In the genomic region with DNA sequence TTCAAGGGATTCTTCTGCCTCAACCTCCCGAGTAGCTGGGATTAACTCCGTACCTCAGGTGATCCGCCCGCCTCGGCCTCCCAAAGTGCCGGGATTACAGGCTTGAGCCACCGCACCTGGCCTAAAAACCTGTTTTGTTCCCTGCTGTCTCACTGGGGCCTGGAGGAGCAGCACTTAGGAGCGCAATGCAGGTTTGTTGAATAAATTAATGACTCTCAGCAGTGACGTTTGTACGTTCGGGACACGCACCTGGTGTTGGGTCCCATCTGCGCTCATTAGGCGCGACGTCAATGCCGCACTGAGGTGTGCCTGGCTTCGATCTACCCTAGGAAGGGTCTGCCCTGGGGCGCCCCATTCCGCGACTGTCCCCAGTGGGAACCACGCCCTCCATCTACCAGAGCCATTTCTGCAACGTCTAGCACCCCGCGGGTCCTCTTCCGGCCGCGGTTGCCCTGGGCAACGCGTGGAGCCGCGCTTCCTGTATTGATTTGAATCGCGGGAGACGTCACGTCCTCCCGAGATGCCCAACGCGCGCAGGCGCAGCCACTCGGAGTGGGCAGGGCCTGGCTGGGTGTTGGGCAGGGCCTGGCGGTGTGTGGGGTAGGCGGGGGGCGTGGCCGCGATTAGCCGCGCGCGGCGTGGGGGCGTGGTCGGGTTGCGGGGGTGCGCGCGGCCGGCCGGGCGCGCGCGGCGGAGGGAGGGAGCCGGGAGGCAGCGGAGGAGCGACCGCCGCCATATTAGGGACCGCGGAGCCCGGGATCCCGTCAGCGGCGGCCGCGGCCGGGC, we compare ENCODE assay signal across 1 cellular context.
TF ChIP-seq lines count a peak whose summit lies in the region.

A gene (plus strand): TSS at position 714 of the 786 bp plus-strand sequence. CDS start 16,679 bp downstream, outside the sequence.

TF ChIP-seq in HepG2, 621 proteins besides CTCF, POLR2A, EP300 and RAD21 (continued from another document and continues in another):
- TF ChIP-seq, protein P1, sequence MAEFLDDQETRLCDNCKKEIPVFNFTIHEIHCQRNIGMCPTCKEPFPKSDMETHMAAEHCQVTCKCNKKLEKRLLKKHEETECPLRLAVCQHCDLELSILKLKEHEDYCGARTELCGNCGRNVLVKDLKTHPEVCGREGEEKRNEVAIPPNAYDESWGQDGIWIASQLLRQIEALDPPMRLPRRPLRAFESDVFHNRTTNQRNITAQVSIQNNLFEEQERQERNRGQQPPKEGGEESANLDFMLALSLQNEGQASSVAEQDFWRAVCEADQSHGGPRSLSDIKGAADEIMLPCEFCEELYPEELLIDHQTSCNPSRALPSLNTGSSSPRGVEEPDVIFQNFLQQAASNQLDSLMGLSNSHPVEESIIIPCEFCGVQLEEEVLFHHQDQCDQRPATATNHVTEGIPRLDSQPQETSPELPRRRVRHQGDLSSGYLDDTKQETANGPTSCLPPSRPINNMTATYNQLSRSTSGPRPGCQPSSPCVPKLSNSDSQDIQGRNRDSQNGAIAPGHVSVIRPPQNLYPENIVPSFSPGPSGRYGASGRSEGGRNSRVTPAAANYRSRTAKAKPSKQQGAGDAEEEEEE (CRISPR knock-in tag; IDR thresholded peaks at IDR 0.05; ENCODE audit: borderline replicate concordance): no peak
- TF ChIP-seq, protein P2, sequence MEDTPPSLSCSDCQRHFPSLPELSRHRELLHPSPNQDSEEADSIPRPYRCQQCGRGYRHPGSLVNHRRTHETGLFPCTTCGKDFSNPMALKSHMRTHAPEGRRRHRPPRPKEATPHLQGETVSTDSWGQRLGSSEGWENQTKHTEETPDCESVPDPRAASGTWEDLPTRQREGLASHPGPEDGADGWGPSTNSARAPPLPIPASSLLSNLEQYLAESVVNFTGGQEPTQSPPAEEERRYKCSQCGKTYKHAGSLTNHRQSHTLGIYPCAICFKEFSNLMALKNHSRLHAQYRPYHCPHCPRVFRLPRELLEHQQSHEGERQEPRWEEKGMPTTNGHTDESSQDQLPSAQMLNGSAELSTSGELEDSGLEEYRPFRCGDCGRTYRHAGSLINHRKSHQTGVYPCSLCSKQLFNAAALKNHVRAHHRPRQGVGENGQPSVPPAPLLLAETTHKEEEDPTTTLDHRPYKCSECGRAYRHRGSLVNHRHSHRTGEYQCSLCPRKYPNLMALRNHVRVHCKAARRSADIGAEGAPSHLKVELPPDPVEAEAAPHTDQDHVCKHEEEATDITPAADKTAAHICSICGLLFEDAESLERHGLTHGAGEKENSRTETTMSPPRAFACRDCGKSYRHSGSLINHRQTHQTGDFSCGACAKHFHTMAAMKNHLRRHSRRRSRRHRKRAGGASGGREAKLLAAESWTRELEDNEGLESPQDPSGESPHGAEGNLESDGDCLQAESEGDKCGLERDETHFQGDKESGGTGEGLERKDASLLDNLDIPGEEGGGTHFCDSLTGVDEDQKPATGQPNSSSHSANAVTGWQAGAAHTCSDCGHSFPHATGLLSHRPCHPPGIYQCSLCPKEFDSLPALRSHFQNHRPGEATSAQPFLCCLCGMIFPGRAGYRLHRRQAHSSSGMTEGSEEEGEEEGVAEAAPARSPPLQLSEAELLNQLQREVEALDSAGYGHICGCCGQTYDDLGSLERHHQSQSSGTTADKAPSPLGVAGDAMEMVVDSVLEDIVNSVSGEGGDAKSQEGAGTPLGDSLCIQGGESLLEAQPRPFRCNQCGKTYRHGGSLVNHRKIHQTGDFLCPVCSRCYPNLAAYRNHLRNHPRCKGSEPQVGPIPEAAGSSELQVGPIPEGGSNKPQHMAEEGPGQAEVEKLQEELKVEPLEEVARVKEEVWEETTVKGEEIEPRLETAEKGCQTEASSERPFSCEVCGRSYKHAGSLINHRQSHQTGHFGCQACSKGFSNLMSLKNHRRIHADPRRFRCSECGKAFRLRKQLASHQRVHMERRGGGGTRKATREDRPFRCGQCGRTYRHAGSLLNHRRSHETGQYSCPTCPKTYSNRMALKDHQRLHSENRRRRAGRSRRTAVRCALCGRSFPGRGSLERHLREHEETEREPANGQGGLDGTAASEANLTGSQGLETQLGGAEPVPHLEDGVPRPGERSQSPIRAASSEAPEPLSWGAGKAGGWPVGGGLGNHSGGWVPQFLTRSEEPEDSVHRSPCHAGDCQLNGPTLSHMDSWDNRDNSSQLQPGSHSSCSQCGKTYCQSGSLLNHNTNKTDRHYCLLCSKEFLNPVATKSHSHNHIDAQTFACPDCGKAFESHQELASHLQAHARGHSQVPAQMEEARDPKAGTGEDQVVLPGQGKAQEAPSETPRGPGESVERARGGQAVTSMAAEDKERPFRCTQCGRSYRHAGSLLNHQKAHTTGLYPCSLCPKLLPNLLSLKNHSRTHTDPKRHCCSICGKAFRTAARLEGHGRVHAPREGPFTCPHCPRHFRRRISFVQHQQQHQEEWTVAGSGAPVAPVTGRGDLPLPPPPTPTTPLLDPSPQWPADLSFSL (CRISPR knock-in tag; IDR thresholded peaks at IDR 0.05): no peak
- TF ChIP-seq, protein P3, sequence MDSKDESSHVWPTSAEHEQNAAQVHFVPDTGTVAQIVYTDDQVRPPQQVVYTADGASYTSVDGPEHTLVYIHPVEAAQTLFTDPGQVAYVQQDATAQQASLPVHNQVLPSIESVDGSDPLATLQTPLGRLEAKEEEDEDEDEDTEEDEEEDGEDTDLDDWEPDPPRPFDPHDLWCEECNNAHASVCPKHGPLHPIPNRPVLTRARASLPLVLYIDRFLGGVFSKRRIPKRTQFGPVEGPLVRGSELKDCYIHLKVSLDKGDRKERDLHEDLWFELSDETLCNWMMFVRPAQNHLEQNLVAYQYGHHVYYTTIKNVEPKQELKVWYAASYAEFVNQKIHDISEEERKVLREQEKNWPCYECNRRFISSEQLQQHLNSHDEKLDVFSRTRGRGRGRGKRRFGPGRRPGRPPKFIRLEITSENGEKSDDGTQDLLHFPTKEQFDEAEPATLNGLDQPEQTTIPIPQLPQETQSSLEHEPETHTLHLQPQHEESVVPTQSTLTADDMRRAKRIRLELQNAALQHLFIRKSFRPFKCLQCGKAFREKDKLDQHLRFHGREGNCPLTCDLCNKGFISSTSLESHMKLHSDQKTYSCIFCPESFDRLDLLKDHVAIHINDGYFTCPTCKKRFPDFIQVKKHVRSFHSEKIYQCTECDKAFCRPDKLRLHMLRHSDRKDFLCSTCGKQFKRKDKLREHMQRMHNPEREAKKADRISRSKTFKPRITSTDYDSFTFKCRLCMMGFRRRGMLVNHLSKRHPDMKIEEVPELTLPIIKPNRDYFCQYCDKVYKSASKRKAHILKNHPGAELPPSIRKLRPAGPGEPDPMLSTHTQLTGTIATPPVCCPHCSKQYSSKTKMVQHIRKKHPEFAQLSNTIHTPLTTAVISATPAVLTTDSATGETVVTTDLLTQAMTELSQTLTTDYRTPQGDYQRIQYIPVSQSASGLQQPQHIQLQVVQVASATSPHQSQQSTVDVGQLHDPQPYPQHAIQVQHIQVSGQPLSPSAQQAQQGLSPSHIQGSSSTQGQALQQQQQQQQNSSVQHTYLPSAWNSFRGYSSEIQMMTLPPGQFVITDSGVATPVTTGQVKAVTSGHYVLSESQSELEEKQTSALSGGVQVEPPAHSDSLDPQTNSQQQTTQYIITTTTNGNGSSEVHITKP (CRISPR knock-in tag; IDR thresholded peaks at IDR 0.05; ENCODE audit: low read depth): peak; percentile 62; the same call in 1 of the 2 replicates
- TF ChIP-seq SIX4 (CRISPR knock-in tag; IDR thresholded peaks at IDR 0.05) (no peak), NFE2L2 (IDR thresholded peaks at IDR 0.05; ENCODE audit: low read length) (no peak), TAF15 (IDR thresholded peaks at IDR 0.05; ENCODE audit: low read depth, low read length, poor library complexity, severe bottlenecking) (no peak), ZNF720 (CRISPR knock-in tag; IDR thresholded peaks at IDR 0.05) (no peak), ZNF598 (CRISPR knock-in tag; IDR thresholded peaks at IDR 0.05; ENCODE audit: borderline replicate concordance) (no peak), SP4 (CRISPR knock-in tag; IDR thresholded peaks at IDR 0.05) (peak; percentile 89), ZNF317 (CRISPR knock-in tag; IDR thresholded peaks at IDR 0.05) (no peak), HOXA9 (CRISPR knock-in tag; IDR thresholded peaks at IDR 0.05; ENCODE audit: borderline replicate concordance) (no peak), ATAD3A (CRISPR knock-in tag; IDR thresholded peaks at IDR 0.05) (no peak), SYNCRIP (IDR thresholded peaks at IDR 0.05; ENCODE audit: insufficient read depth, low read depth, low read length) (no peak), PAF1 (CRISPR knock-in tag; IDR thresholded peaks at IDR 0.05) (no peak)
- TF ChIP-seq, protein P4, sequence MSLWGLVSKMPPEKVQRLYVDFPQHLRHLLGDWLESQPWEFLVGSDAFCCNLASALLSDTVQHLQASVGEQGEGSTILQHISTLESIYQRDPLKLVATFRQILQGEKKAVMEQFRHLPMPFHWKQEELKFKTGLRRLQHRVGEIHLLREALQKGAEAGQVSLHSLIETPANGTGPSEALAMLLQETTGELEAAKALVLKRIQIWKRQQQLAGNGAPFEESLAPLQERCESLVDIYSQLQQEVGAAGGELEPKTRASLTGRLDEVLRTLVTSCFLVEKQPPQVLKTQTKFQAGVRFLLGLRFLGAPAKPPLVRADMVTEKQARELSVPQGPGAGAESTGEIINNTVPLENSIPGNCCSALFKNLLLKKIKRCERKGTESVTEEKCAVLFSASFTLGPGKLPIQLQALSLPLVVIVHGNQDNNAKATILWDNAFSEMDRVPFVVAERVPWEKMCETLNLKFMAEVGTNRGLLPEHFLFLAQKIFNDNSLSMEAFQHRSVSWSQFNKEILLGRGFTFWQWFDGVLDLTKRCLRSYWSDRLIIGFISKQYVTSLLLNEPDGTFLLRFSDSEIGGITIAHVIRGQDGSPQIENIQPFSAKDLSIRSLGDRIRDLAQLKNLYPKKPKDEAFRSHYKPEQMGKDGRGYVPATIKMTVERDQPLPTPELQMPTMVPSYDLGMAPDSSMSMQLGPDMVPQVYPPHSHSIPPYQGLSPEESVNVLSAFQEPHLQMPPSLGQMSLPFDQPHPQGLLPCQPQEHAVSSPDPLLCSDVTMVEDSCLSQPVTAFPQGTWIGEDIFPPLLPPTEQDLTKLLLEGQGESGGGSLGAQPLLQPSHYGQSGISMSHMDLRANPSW (CRISPR knock-in tag; IDR thresholded peaks at IDR 0.05; ENCODE audit: borderline replicate concordance): no peak; the same call in 1 of the 2 replicates
- TF ChIP-seq, protein P5, sequence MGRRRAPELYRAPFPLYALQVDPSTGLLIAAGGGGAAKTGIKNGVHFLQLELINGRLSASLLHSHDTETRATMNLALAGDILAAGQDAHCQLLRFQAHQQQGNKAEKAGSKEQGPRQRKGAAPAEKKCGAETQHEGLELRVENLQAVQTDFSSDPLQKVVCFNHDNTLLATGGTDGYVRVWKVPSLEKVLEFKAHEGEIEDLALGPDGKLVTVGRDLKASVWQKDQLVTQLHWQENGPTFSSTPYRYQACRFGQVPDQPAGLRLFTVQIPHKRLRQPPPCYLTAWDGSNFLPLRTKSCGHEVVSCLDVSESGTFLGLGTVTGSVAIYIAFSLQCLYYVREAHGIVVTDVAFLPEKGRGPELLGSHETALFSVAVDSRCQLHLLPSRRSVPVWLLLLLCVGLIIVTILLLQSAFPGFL (CRISPR knock-in tag; IDR thresholded peaks at IDR 0.05): no peak
- TF ChIP-seq, protein P6, sequence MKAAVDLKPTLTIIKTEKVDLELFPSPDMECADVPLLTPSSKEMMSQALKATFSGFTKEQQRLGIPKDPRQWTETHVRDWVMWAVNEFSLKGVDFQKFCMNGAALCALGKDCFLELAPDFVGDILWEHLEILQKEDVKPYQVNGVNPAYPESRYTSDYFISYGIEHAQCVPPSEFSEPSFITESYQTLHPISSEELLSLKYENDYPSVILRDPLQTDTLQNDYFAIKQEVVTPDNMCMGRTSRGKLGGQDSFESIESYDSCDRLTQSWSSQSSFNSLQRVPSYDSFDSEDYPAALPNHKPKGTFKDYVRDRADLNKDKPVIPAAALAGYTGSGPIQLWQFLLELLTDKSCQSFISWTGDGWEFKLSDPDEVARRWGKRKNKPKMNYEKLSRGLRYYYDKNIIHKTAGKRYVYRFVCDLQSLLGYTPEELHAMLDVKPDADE (CRISPR knock-in tag; IDR thresholded peaks at IDR 0.05): no peak
- TF ChIP-seq, protein P7, sequence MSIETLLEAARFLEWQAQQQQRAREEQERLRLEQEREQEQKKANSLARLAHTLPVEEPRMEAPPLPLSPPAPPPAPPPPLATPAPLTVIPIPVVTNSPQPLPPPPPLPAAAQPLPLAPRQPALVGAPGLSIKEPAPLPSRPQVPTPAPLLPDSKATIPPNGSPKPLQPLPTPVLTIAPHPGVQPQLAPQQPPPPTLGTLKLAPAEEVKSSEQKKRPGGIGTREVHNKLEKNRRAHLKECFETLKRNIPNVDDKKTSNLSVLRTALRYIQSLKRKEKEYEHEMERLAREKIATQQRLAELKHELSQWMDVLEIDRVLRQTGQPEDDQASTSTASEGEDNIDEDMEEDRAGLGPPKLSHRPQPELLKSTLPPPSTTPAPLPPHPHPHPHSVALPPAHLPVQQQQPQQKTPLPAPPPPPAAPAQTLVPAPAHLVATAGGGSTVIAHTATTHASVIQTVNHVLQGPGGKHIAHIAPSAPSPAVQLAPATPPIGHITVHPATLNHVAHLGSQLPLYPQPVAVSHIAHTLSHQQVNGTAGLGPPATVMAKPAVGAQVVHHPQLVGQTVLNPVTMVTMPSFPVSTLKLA (IDR thresholded peaks at IDR 0.05): peak; percentile 70
- TF ChIP-seq, protein P8, sequence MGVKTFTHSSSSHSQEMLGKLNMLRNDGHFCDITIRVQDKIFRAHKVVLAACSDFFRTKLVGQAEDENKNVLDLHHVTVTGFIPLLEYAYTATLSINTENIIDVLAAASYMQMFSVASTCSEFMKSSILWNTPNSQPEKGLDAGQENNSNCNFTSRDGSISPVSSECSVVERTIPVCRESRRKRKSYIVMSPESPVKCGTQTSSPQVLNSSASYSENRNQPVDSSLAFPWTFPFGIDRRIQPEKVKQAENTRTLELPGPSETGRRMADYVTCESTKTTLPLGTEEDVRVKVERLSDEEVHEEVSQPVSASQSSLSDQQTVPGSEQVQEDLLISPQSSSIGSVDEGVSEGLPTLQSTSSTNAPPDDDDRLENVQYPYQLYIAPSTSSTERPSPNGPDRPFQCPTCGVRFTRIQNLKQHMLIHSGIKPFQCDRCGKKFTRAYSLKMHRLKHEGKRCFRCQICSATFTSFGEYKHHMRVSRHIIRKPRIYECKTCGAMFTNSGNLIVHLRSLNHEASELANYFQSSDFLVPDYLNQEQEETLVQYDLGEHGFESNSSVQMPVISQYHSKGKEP (CRISPR knock-in tag; IDR thresholded peaks at IDR 0.05): no peak
- TF ChIP-seq, protein P9, sequence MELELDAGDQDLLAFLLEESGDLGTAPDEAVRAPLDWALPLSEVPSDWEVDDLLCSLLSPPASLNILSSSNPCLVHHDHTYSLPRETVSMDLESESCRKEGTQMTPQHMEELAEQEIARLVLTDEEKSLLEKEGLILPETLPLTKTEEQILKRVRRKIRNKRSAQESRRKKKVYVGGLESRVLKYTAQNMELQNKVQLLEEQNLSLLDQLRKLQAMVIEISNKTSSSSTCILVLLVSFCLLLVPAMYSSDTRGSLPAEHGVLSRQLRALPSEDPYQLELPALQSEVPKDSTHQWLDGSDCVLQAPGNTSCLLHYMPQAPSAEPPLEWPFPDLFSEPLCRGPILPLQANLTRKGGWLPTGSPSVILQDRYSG (CRISPR knock-in tag; IDR thresholded peaks at IDR 0.05): no peak
- TF ChIP-seq, protein P10, sequence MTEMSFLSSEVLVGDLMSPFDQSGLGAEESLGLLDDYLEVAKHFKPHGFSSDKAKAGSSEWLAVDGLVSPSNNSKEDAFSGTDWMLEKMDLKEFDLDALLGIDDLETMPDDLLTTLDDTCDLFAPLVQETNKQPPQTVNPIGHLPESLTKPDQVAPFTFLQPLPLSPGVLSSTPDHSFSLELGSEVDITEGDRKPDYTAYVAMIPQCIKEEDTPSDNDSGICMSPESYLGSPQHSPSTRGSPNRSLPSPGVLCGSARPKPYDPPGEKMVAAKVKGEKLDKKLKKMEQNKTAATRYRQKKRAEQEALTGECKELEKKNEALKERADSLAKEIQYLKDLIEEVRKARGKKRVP (CRISPR knock-in tag; IDR thresholded peaks at IDR 0.05): 0 out of 4 replicates have a peak, but pooled peaks of 1 of the 2 experiments have one; percentile 21
